ENCODE assay signal across 24 cellular contexts in the genomic region with DNA sequence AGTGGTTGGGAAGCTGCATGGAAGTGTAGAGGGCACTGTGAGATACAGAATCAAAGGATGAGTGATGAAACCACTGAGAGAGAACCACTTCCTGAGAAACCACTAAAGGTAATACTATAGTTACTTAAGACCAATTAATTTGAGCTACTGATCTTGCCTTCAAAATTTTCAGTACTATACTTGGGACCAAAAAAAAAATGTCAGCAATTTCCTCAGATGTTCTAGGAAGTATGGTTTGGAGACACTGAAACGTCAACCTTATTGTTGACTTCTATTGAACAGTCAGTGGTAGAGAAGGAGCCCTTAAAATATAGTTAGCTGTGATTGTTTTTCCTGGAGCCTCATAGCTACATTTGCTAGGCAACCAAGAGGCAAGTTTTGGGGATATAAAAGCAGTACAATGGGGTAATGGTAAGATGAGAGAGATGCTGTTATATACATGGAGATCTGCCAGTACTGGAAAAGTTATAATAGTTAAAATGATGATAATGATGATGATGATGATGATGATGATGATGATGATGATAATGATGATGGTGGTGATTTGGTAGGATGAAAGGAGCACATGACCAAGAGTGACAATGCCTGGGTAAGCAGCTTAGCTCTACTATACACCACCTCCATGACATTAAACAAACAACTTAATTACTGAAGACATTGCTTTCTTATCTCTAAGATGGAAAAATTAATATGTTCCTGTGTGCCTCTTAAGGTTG.
"Had no signal": no experiment of that assay in that cellular context is flagged by ENCODE, and none has a peak within 500 bp of the region (broad histone marks: within the 10 kb centered on the region; RNA-seq: fewer than 3 reads in every experiment).

No MANE protein-coding gene starts in this region.

- H3K27ac Mint-ChIP-seq: IgD-negative memory B cell had no signal

- H3K4me1 Mint-ChIP-seq: IgD-negative memory B cell had no signal

- H3K27ac ChIP-seq: KMS-11, SJSA1, SK-N-MC had no signal

- FAIRE-seq: K562, RCC 7860 had no signal

- H3K4me1 ChIP-seq: SJSA1 had no signal

- DNase-seq: Kasumi-1, MV-4-11, NCI-H1048, NCI-H1105, NCI-H1417, NCI-H1436 treated with DMSO at 0.1 percent for 48 hours, NCI-H1694, NCI-H187 treated with DMSO at 0.1 percent for 48 hours, NCI-H2029 treated with DMSO at 0.1 percent for 48 hours, NCI-H2171 treated with DMSO at 0.1 percent for 48 hours, NCI-H345, NCI-H446 treated with DMSO at 0.1 percent for 48 hours, NCI-H510A treated with DMSO at 0.1 percent for 48 hours, NCI-H526, NCI-H748 treated with DMSO at 0.1 percent for 48 hours, Right ventricle myocardium superior, RPMI8226, SIG-M5 had no signal

- H3K4me3 Mint-ChIP-seq: IgD-negative memory B cell had no signal

- H3K36me3 Mint-ChIP-seq: IgD-negative memory B cell had no signal

- H3K9me3 ChIP-seq: SJSA1 had no signal

- H3K27me3 ChIP-seq: SJSA1 had no signal

- H3K27me3 Mint-ChIP-seq: IgD-negative memory B cell had no signal

- H3K4me3 ChIP-seq: K562, SJSA1, SK-N-MC had no signal

- H3K36me3 ChIP-seq: SJSA1 had no signal
